ENCODE assay signal across 10 cellular contexts in genomic region chr22:45709004-45709739, GRCh38. TPM values are rescaled to one million over a fixed set of nuclear protein-coding genes. Genes with fewer than 3 reads are reported as not detected.
DNase-seq lines count a peak whose midpoint lies in the region; ATAC-seq and TF ChIP-seq lines count a peak whose summit lies in the region.
"Had no signal": no experiment of that assay in that cellular context is flagged by ENCODE, and none has a peak within 500 bp of the region (broad histone marks: within the 10 kb centered on the region; RNA-seq: fewer than 3 reads in every experiment).

No MANE protein-coding gene starts in this region.

- no peaks in the 10 kb centered on the region for H3K9me3 Mint-ChIP-seq in activated T-helper 2 cell treated with anti-CD3 and anti-CD28 coated beads, Interferon-gamma antibody, Interleukin-2, Interleukin-4, amounts not matched to agents 10 μg/mL and 5 μg/mL and 100 μg/mL, durations not matched to agents 14 hours and 24 hours and 36 hours

- TF ChIP-seq POLR2A in Peyer's patch (IDR thresholded peaks at IDR 0.05), result no peak

- H3K4me3 Mint-ChIP-seq in activated T-helper 2 cell treated with anti-CD3 and anti-CD28 coated beads, Interferon-gamma antibody, Interleukin-2, Interleukin-4, amounts not matched to agents 10 μg/mL and 5 μg/mL and 100 μg/mL, durations not matched to agents 14 hours and 24 hours and 36 hours (ENCODE audit: low read depth), result no peak overlapping the region

- peaks cover 63% of the 10 kb centered on the region for H3K36me3 Mint-ChIP-seq in activated T-helper 2 cell treated with anti-CD3 and anti-CD28 coated beads, Interferon-gamma antibody, Interleukin-2, Interleukin-4, amounts not matched to agents 10 μg/mL and 5 μg/mL and 100 μg/mL, durations not matched to agents 14 hours and 24 hours and 36 hours (ENCODE audit: low read depth)

- POLR2A ChIA-PET in BJ (lab: Charles Lee), result interaction anchor here (0.6 kb wide), 1 partner anchor 47 kb away, joined by 3 read pairs; no protein-coding TSS in a partner anchor

- DNase-seq in BJ (ENCODE audit: low read depth) (peak; percentile 61), MG63 (peak; percentile 95), left lung (no peak), Peyer's patch (no peak), Right ventricle myocardium superior (no peak), GM10266 (ENCODE audit: extremely low spot score) (no peak), DMS 273 treated with DMSO at 0.1 percent for 48 hours (lab: John Stamatoyannopoulos, UW) (no peak)
- no peak for DNase-seq in activated T-helper 2 cell treated with anti-CD3 and anti-CD28 coated beads, Interferon-gamma antibody, Interleukin-2, Interleukin-4, amounts not matched to agents 10 μg/mL and 5 μg/mL and 100 μg/mL, durations not matched to agents 14 hours and 24 hours and 36 hours (ENCODE audit: low spot score)
- DNase-seq: left cardiac atrium had no signal

- H3K9me3 ChIP-seq in MG63 (0 out of 2 replicates have a peak, but pooled peaks cover 2% of the 10 kb centered on the region), left lung (no peaks in the 10 kb centered on the region), Peyer's patch (no peaks in the 10 kb centered on the region)

- no peaks in the 10 kb centered on the region for H3K27me3 Mint-ChIP-seq in activated T-helper 2 cell treated with anti-CD3 and anti-CD28 coated beads, Interferon-gamma antibody, Interleukin-2, Interleukin-4, amounts not matched to agents 10 μg/mL and 5 μg/mL and 100 μg/mL, durations not matched to agents 14 hours and 24 hours and 36 hours (ENCODE audit: low read depth)

- H3K4me1 Mint-ChIP-seq in activated T-helper 2 cell treated with anti-CD3 and anti-CD28 coated beads, Interferon-gamma antibody, Interleukin-2, Interleukin-4, amounts not matched to agents 10 μg/mL and 5 μg/mL and 100 μg/mL, durations not matched to agents 14 hours and 24 hours and 36 hours (ENCODE audit: low read depth), result peaks cover 25% of the 10 kb centered on the region

- TF ChIP-seq CTCF in BJ (IDR thresholded peaks at IDR 0.05; ENCODE audit: insufficient read depth, low read depth, low read length) (no peak), left lung (IDR thresholded peaks at IDR 0.05) (no peak), Peyer's patch (IDR thresholded peaks at IDR 0.05) (no peak), GM10266 (IDR thresholded peaks at IDR 0.05; ENCODE audit: control insufficient read depth, insufficient read depth, low read depth, missing control alignments) (no peak)

- H3K36me3 ChIP-seq in BJ (ENCODE audit: control insufficient read depth, insufficient read depth, low read length), result peaks cover 4% of the 10 kb centered on the region
- peaks cover 75% of the 10 kb centered on the region for H3K36me3 ChIP-seq in MG63
- H3K36me3 ChIP-seq in left lung, result peaks cover 0 to 25% of the 10 kb centered on the region in 2 donors
- H3K36me3 ChIP-seq in Peyer's patch, result peaks cover 0 to 8% (median 0%) of the 10 kb centered on the region in 3 donors

- ATAC-seq in left lung (peak; percentile 38), Right ventricle myocardium superior (ENCODE audit: poor library complexity) (no peak)

- H3K4me3 ChIP-seq in BJ (ENCODE audit: low read depth, low read length) (no peak overlapping the region), MG63 (no peak overlapping the region), left lung (no peak overlapping the region), Peyer's patch (no peak overlapping the region)
- H3K4me3 ChIP-seq: SK-N-MC had no signal

- intact Hi-C loops in activated T-helper 2 cell treated with anti-CD3 and anti-CD28 coated beads, Interferon-gamma antibody, Interleukin-2, Interleukin-4, amounts not matched to agents 10 μg/mL and 5 μg/mL and 100 μg/mL, durations not matched to agents 14 hours and 24 hours and 36 hours (cut with micrococcal nuclease), result no loop called here
- intact Hi-C loops in left lung (cut with DNase I), result no loop called here
- intact Hi-C loops in Right ventricle myocardium superior (cut with DNase I), result no loop called here

- no peak overlapping the region for H3K27ac ChIP-seq in left lung
- H3K27ac ChIP-seq in Peyer's patch, result no peak overlapping the region
- H3K27ac ChIP-seq: SK-N-MC had no signal

- peak overlapping the region; percentile 70 for H3K27ac Mint-ChIP-seq in activated T-helper 2 cell treated with anti-CD3 and anti-CD28 coated beads, Interferon-gamma antibody, Interleukin-2, Interleukin-4, amounts not matched to agents 10 μg/mL and 5 μg/mL and 100 μg/mL, durations not matched to agents 14 hours and 24 hours and 36 hours

- CTCF ChIA-PET in BJ (lab: Yijun Ruan, JAX), result interaction anchor here (1.9 kb wide), 1 partner anchor 18 kb away, joined by 4 read pairs; no protein-coding TSS in a partner anchor

- no peaks in the 10 kb centered on the region for H3K27me3 ChIP-seq in BJ (ENCODE audit: control insufficient read depth, insufficient read depth, low read length)
- no peaks in the 10 kb centered on the region for H3K27me3 ChIP-seq in MG63
- H3K27me3 ChIP-seq in left lung, result no peaks in the 10 kb centered on the region
- H3K27me3 ChIP-seq in Peyer's patch, result no peaks in the 10 kb centered on the region

- H3K4me1 ChIP-seq in left lung (peaks cover 7 to 14% of the 10 kb centered on the region in 2 donors), Peyer's patch (peaks cover 0 to 7% (median 0%) of the 10 kb centered on the region in 4 donors)

RNA-seq across cellular contexts. Expression of gene ATXN10, which starts 37.5 kb away (rescaled TPM):
- polyA plus RNA-seq in BJ (2011; rRNA removed), result 328 and 481 TPM in 2 replicates
- polyA minus RNA-seq in BJ (2011; rRNA and poly(A)+ RNA removed), result 276 and 373 TPM in 2 replicates
- 169 and 176 TPM in 2 replicates for total RNA-seq in MG63 (2014; rRNA removed; shearing (Covaris generic); ENCODE audit: low replicate concordance)
- 119 and 123 TPM in 2 replicates for total RNA-seq in activated T-helper 2 cell treated with anti-CD3 and anti-CD28 coated beads, Interferon-gamma antibody, Interleukin-2, Interleukin-4, amounts not matched to agents 10 μg/mL and 5 μg/mL and 100 μg/mL, durations not matched to agents 14 hours and 24 hours and 36 hours
- total RNA-seq in left lung (100 to 1,000 TPM; 117 to 131 TPM), Peyer's patch (100 to 1,000 TPM in 1 of 4 donors, 10 to 100 TPM in 3; 28.4 to 184 (median 66.3) TPM), Right ventricle myocardium superior (119 TPM)

Comparison
In these comparisons a context has a peak if more than half of its experiments do, and no peak if none do; other contexts are left out.
1. DNase-seq: peak in BJ (single experiment) and MG63 (single experiment); none in activated T-helper 2 cell treated with anti-CD3 and anti-CD28 coated beads, Interferon-gamma antibody, Interleukin-2, Interleukin-4, amounts not matched to agents 10 μg/mL and 5 μg/mL and 100 μg/mL, durations not matched to agents 14 hours and 24 hours and 36 hours (single experiment), left lung (0 of 2), Peyer's patch (0 of 3), Right ventricle myocardium superior (single experiment), GM10266 (single experiment) and DMS 273 treated with DMSO at 0.1 percent for 48 hours (single experiment).